9 cellular contexts compared by ENCODE assay signal in the genomic region with DNA sequence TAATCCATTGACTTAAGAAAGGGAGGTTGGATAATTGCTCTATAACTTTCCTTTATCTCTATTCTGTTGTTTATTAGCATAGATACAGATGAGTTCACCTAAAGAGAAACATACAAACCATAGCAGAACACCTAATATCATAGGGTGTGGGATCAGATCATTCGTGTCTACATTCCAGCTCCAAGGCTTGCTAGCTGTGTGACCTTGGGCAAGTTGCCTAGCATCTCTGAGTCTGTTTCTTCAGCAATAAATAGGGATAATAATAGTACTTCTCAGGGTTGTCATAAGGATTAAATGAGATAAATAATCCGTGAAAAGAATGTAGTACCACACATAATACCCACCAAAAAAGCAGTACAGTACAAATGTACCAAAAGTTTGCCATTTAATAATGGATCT.
DNase-seq lines count a peak whose midpoint lies in the region; ATAC-seq and TF ChIP-seq lines count a peak whose summit lies in the region.
"Had no signal": no experiment of that assay in that cellular context is flagged by ENCODE, and none has a peak within 500 bp of the region (broad histone marks: within the 10 kb centered on the region; RNA-seq: fewer than 3 reads in every experiment).

No MANE protein-coding gene starts in this region.

- H3K27me3 ChIP-seq in HUES48 (ENCODE audit: control insufficient read depth, insufficient read depth, low read length): no peaks in the 10 kb centered on the region
- no peaks in the 10 kb centered on the region for H3K27me3 ChIP-seq in GM23338 (ENCODE audit: insufficient read depth)

- H3K27ac ChIP-seq in HUES48 (ENCODE audit: low read depth, low read length) (peak overlapping the region; percentile 73), skin epidermis (peak overlapping the region in 19 of 21 experiments; percentile 56 to 89 (median 82)), GM23338 (ENCODE audit: low read depth) (no peak overlapping the region)

- no peak for DNase-seq in activated naive CD8-positive, alpha-beta T cell treated with anti-CD3 and anti-CD28 coated beads for 36 hours
- DNase-seq in immature natural killer cell: no peak
- DNase-seq in GM03348 (ENCODE audit: low spot score): no peak
- no peak for DNase-seq in GM23338 (ENCODE audit: low spot score)
- DNase-seq in SIG-M5 (lab: John Stamatoyannopoulos, UW): no peak
- DNase-seq: Karpas-422 had no signal

- H3K9me3 Mint-ChIP-seq in activated naive CD8-positive, alpha-beta T cell treated with anti-CD3 and anti-CD28 coated beads for 36 hours: peaks cover 8% of the 10 kb centered on the region
- H3K9me3 Mint-ChIP-seq in immature natural killer cell (no peaks in the 10 kb centered on the region), GM23338 (no peaks in the 10 kb centered on the region; the same call in 2 of the 3 replicates)

- H3K4me1 ChIP-seq in HUES48 (ENCODE audit: control insufficient read depth, insufficient read depth, low read length) (peaks cover 23% of the 10 kb centered on the region; the same call in 1 of the 2 replicates), GM23338 (ENCODE audit: insufficient read depth) (peaks cover 11% of the 10 kb centered on the region)

- H3K9ac ChIP-seq in HUES48 (ENCODE audit: low read depth, low read length): no peak overlapping the region

- no peak for ATAC-seq in GM23338
- no peak for ATAC-seq in HG03354 (IDR thresholded peaks at IDR 0.05; ENCODE audit: poor library complexity, severe bottlenecking, unreplicated experiment)

- peak overlapping the region; percentile 52 for H3K4me3 Mint-ChIP-seq in activated naive CD8-positive, alpha-beta T cell treated with anti-CD3 and anti-CD28 coated beads for 36 hours
- peak overlapping the region; percentile 61 to 80 (median 74) for H3K4me3 Mint-ChIP-seq in immature natural killer cell
- no peak overlapping the region for H3K4me3 Mint-ChIP-seq in GM23338

- peaks cover 7% of the 10 kb centered on the region for H3K36me3 Mint-ChIP-seq in activated naive CD8-positive, alpha-beta T cell treated with anti-CD3 and anti-CD28 coated beads for 36 hours
- H3K36me3 Mint-ChIP-seq in immature natural killer cell (no peaks in the 10 kb centered on the region), GM23338 (ENCODE audit: low read depth) (no peaks in the 10 kb centered on the region)

- no peak overlapping the region for H3K4me3 ChIP-seq in HUES48 (ENCODE audit: low read depth, low read length)
- no peak overlapping the region for H3K4me3 ChIP-seq in skin epidermis
- H3K4me3 ChIP-seq in GM23338: no peak overlapping the region

- H3K27ac Mint-ChIP-seq in activated naive CD8-positive, alpha-beta T cell treated with anti-CD3 and anti-CD28 coated beads for 36 hours: peak overlapping the region; percentile 89
- H3K27ac Mint-ChIP-seq in immature natural killer cell (peak overlapping the region; percentile 96 to 98 (median 97)), GM23338 (no peak overlapping the region)

- 0 out of 2 replicates have a peak, but pooled peaks cover 4% of the 10 kb centered on the region for H3K9me2 ChIP-seq in GM23338 (ENCODE audit: insufficient read depth)

- no peaks in the 10 kb centered on the region for H3K27me3 Mint-ChIP-seq in activated naive CD8-positive, alpha-beta T cell treated with anti-CD3 and anti-CD28 coated beads for 36 hours
- H3K27me3 Mint-ChIP-seq in immature natural killer cell (ENCODE audit: low read depth in 3 of 3) (peaks cover 2 to 11% (median 3%) of the 10 kb centered on the region in 3 donors), GM23338 (ENCODE audit: insufficient read depth, low read depth, poor library complexity) (peaks cover 8% of the 10 kb centered on the region)

- no peaks in the 10 kb centered on the region for H3F3A ChIP-seq in GM23338 (replicated peaks; ENCODE audit: low read depth)

- TF ChIP-seq CTCF in GM23338 (conservative IDR thresholded peaks at IDR 0.05; ENCODE audit: low read depth in 2 of 2): no peak

- no peaks in the 10 kb centered on the region for H4K20me1 ChIP-seq in GM23338 (replicated peaks; ENCODE audit: insufficient read depth)

- H3K79me2 ChIP-seq in GM23338 (replicated peaks; ENCODE audit: insufficient read depth): no peaks in the 10 kb centered on the region

- H3K9me3 ChIP-seq in HUES48 (ENCODE audit: control insufficient read depth, insufficient read depth, low read length): no peaks in the 10 kb centered on the region

- no peak overlapping the region for H2AFZ ChIP-seq in GM23338

- no peaks in the 10 kb centered on the region for H3K36me3 ChIP-seq in HUES48 (ENCODE audit: control insufficient read depth, insufficient read depth, low read length)
- no peaks in the 10 kb centered on the region for H3K36me3 ChIP-seq in GM23338 (ENCODE audit: insufficient read depth)

- H3K4me1 Mint-ChIP-seq in activated naive CD8-positive, alpha-beta T cell treated with anti-CD3 and anti-CD28 coated beads for 36 hours: peaks cover 95% of the 10 kb centered on the region
- H3K4me1 Mint-ChIP-seq in immature natural killer cell (peaks cover 65 to 70% of the 10 kb centered on the region in 2 donors), GM23338 (peaks cover 32% of the 10 kb centered on the region)

- no peak overlapping the region for H3K4me2 ChIP-seq in GM23338

TF ChIP-seq in GM23338, 12 proteins besides CTCF, POLR2A, EP300 and RAD21 (continues in another document):
- TF ChIP-seq, protein P1, sequence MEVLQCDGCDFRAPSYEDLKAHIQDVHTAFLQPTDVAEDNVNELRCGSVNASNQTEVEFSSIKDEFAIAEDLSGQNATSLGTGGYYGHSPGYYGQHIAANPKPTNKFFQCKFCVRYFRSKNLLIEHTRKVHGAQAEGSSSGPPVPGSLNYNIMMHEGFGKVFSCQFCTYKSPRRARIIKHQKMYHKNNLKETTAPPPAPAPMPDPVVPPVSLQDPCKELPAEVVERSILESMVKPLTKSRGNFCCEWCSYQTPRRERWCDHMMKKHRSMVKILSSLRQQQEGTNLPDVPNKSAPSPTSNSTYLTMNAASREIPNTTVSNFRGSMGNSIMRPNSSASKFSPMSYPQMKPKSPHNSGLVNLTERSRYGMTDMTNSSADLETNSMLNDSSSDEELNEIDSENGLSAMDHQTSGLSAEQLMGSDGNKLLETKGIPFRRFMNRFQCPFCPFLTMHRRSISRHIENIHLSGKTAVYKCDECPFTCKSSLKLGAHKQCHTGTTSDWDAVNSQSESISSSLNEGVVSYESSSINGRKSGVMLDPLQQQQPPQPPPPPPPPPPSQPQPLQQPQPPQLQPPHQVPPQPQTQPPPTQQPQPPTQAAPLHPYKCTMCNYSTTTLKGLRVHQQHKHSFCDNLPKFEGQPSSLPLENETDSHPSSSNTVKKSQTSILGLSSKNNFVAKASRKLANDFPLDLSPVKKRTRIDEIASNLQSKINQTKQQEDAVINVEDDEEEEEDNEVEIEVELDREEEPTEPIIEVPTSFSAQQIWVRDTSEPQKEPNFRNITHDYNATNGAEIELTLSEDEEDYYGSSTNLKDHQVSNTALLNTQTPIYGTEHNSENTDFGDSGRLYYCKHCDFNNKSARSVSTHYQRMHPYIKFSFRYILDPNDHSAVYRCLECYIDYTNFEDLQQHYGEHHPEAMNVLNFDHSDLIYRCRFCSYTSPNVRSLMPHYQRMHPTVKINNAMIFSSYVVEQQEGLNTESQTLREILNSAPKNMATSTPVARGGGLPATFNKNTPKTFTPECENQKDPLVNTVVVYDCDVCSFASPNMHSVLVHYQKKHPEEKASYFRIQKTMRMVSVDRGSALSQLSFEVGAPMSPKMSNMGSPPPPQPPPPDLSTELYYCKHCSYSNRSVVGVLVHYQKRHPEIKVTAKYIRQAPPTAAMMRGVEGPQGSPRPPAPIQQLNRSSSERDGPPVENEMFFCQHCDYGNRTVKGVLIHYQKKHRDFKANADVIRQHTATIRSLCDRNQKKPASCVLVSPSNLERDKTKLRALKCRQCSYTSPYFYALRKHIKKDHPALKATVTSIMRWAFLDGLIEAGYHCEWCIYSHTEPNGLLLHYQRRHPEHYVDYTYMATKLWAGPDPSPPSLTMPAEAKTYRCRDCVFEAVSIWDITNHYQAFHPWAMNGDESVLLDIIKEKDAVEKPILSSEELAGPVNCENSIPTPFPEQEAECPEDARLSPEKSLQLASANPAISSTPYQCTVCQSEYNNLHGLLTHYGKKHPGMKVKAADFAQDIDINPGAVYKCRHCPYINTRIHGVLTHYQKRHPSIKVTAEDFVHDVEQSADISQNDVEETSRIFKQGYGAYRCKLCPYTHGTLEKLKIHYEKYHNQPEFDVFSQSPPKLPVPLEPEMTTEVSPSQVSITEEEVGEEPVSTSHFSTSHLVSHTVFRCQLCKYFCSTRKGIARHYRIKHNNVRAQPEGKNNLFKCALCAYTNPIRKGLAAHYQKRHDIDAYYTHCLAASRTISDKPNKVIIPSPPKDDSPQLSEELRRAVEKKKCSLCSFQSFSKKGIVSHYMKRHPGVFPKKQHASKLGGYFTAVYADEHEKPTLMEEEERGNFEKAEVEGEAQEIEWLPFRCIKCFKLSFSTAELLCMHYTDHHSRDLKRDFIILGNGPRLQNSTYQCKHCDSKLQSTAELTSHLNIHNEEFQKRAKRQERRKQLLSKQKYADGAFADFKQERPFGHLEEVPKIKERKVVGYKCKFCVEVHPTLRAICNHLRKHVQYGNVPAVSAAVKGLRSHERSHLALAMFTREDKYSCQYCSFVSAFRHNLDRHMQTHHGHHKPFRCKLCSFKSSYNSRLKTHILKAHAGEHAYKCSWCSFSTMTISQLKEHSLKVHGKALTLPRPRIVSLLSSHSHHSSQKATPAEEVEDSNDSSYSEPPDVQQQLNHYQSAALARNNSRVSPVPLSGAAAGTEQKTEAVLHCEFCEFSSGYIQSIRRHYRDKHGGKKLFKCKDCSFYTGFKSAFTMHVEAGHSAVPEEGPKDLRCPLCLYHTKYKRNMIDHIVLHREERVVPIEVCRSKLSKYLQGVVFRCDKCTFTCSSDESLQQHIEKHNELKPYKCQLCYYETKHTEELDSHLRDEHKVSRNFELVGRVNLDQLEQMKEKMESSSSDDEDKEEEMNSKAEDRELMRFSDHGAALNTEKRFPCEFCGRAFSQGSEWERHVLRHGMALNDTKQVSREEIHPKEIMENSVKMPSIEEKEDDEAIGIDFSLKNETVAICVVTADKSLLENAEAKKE (CRISPR knock-in tag; IDR thresholded peaks at IDR 0.05): no peak
- TF ChIP-seq POLR2AphosphoS5 (IDR thresholded peaks at IDR 0.05; ENCODE audit: low read depth) (no peak), ZNF331 (CRISPR knock-in tag; IDR thresholded peaks at IDR 0.05; ENCODE audit: low read depth) (no peak), EZH2 (IDR thresholded peaks at IDR 0.05; ENCODE audit: low read depth, unreplicated experiment) (no peak), EZH2phosphoT487 (IDR thresholded peaks at IDR 0.05; ENCODE audit: unreplicated experiment) (no peak)
- TF ChIP-seq, protein P2, sequence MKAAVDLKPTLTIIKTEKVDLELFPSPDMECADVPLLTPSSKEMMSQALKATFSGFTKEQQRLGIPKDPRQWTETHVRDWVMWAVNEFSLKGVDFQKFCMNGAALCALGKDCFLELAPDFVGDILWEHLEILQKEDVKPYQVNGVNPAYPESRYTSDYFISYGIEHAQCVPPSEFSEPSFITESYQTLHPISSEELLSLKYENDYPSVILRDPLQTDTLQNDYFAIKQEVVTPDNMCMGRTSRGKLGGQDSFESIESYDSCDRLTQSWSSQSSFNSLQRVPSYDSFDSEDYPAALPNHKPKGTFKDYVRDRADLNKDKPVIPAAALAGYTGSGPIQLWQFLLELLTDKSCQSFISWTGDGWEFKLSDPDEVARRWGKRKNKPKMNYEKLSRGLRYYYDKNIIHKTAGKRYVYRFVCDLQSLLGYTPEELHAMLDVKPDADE (IDR thresholded peaks at IDR 0.05): no peak
